ENCODE assay signal across 1 cellular context in genomic region chr1:179929955-179930798, GRCh38.
TF ChIP-seq lines count a peak whose summit lies in the region.

No MANE protein-coding gene starts in this region.

TF ChIP-seq in HEK293, 187 proteins besides CTCF, POLR2A, EP300 and RAD21 (continued from another document):
- no peak for TF ChIP-seq ZBTB11 (tag by site-specific recombination; conservative IDR thresholded peaks at IDR 0.05; ENCODE audit: low read depth)
